ENCODE assay signal across 2 cellular contexts in genomic region chr1:225506727-225507126, GRCh38.
TF ChIP-seq lines count a peak whose summit lies in the region.

No MANE protein-coding gene starts in this region.

TF ChIP-seq in SK-N-SH, 30 proteins besides CTCF, POLR2A, EP300 and RAD21 (continued from another document):
- TF ChIP-seq REST (IDR thresholded peaks at IDR 0.05; ENCODE audit: low read depth, low read length) (no peak), RFX5 (IDR thresholded peaks at IDR 0.05; ENCODE audit: low read length) (no peak)

TF ChIP-seq in SK-N-SH treated with all-trans-retinoic acid at 6 μM for 48 hours, 23 proteins besides CTCF, POLR2A, EP300 and RAD21:
- no peak for TF ChIP-seq POU6F1 (CRISPR knock-in tag; IDR thresholded peaks at IDR 0.05; ENCODE audit: borderline replicate concordance, low read depth)
- TF ChIP-seq PATZ1 (CRISPR knock-in tag; IDR thresholded peaks at IDR 0.05; ENCODE audit: borderline replicate concordance): no peak
- no peak for TF ChIP-seq OSR1 (CRISPR knock-in tag; IDR thresholded peaks at IDR 0.05)
- no peak for TF ChIP-seq ZC3H10 (CRISPR knock-in tag; IDR thresholded peaks at IDR 0.05)
- TF ChIP-seq ESRRG (CRISPR knock-in tag; IDR thresholded peaks at IDR 0.05): no peak
- TF ChIP-seq ZFP30 (CRISPR knock-in tag; IDR thresholded peaks at IDR 0.05): no peak
- no peak for TF ChIP-seq ZFP3 (CRISPR knock-in tag; IDR thresholded peaks at IDR 0.05)
- TF ChIP-seq TOX (CRISPR knock-in tag; IDR thresholded peaks at IDR 0.05; ENCODE audit: borderline replicate concordance): no peak
- TF ChIP-seq ARNTL (CRISPR knock-in tag; IDR thresholded peaks at IDR 0.05; ENCODE audit: borderline replicate concordance, low read depth): no peak
